In the genomic region with DNA sequence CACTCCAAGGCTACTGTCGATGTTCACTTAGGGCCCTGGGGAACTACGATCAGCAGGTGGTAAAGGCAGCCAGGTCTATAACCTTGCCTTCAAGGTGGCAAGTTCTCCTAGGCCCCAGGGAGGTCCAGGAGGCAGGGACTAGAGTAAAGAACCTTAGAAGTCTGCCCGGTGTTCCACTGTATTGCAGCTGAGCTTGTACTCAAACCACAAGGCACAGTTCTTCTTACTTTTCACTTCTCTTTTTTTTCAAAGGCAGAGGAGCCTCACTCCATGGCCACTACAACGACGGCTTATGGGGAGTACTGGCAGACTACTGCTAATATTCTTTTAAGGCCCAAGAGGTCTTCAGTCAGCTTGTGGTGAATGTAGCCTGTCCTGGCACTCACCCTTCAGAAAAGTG, we compare ENCODE assay signal across 10 cellular contexts.
DNase-seq lines count a peak whose midpoint lies in the region; ATAC-seq lines count a peak whose summit lies in the region.
"Had no signal": no experiment of that assay in that cellular context is flagged by ENCODE, and none has a peak within 500 bp of the region (broad histone marks: within the 10 kb centered on the region; RNA-seq: fewer than 3 reads in every experiment).

No MANE protein-coding gene starts in this region.

- H3K9me3 ChIP-seq in naive thymus-derived CD4-positive, alpha-beta T cell (ENCODE audit: control insufficient read depth in 2 of 3, low read length in 3 of 3): no peaks in the 10 kb centered on the region

- peak; percentile 93 for ATAC-seq in GM19043 (IDR thresholded peaks at IDR 0.05; ENCODE audit: low read depth, unreplicated experiment)
- ATAC-seq in HG02678 (IDR thresholded peaks at IDR 0.05; ENCODE audit: unreplicated experiment): peak; percentile 93
- peak; percentile 65 for ATAC-seq in HG03565 (IDR thresholded peaks at IDR 0.05; ENCODE audit: unreplicated experiment)
- peak; percentile 34 for ATAC-seq in naive thymus-derived CD4-positive, alpha-beta T cell

- no peak overlapping the region for H3K27ac ChIP-seq in naive thymus-derived CD4-positive, alpha-beta T cell (ENCODE audit: low read depth, low read length)

- H3K27ac Mint-ChIP-seq in naive thymus-derived CD4-positive, alpha-beta T cell: no peak overlapping the region
- no peak overlapping the region for H3K27ac Mint-ChIP-seq in T-helper 2 cell treated with Interferon-gamma antibody and Interleukin-4, amounts not matched to agents 5 μg/mL and 100 μg/mL, for 36 hours

- H3K27me3 Mint-ChIP-seq in naive thymus-derived CD4-positive, alpha-beta T cell: no peaks in the 10 kb centered on the region
- no peaks in the 10 kb centered on the region for H3K27me3 Mint-ChIP-seq in T-helper 2 cell treated with Interferon-gamma antibody and Interleukin-4, amounts not matched to agents 5 μg/mL and 100 μg/mL, for 36 hours (ENCODE audit: low read depth)

- H3K27me3 ChIP-seq in naive thymus-derived CD4-positive, alpha-beta T cell (ENCODE audit: control insufficient read depth in 2 of 2, insufficient read depth in 2 of 2, low read length in 2 of 2): no peaks in the 10 kb centered on the region

- POLR2A ChIA-PET in naive thymus-derived CD4-positive, alpha-beta T cell (lab: Charles Lee): no interaction called here

- H3K4me1 ChIP-seq in naive thymus-derived CD4-positive, alpha-beta T cell (ENCODE audit: control insufficient read depth in 2 of 2, insufficient read depth in 2 of 2, low read length in 2 of 2): no peaks in the 10 kb centered on the region

- H3K4me1 Mint-ChIP-seq in naive thymus-derived CD4-positive, alpha-beta T cell: peaks cover 0 to 5% (median 0%) of the 10 kb centered on the region in 7 donors
- peaks cover 2% of the 10 kb centered on the region for H3K4me1 Mint-ChIP-seq in T-helper 2 cell treated with Interferon-gamma antibody and Interleukin-4, amounts not matched to agents 5 μg/mL and 100 μg/mL, for 36 hours (ENCODE audit: low read depth)

- no peak overlapping the region for H3K4me3 ChIP-seq in naive thymus-derived CD4-positive, alpha-beta T cell (ENCODE audit: low read length)

- intact Hi-C loops in naive thymus-derived CD4-positive, alpha-beta T cell (cut with micrococcal nuclease): no loop called here

- CTCF ChIA-PET in naive thymus-derived CD4-positive, alpha-beta T cell (lab: Charles Lee): no interaction called here

- DNase-seq in naive thymus-derived CD4-positive, alpha-beta T cell: no peak
- DNase-seq in HPDE6-E6E7 (ENCODE audit: extremely low spot score) (no peak), HT-29 (ENCODE audit: low spot score) (no peak)
- DNase-seq in stimulated activated CD4-positive, alpha-beta T cell treated with anti-CD3 and anti-CD28 coated beads, Interleukin-4, amount 100 ng/mL, for 4 hours: no peak
- DNase-seq in T-helper 2 cell treated with Interferon-gamma antibody and Interleukin-4, amounts not matched to agents 5 μg/mL and 100 μg/mL, for 36 hours (ENCODE audit: low spot score): no peak
- DNase-seq: activated CD4-positive, alpha-beta T cell treated with anti-CD3 and anti-CD28 coated beads for 4 hours; NCI-H1048 had no signal

- no peak overlapping the region for H3K4me3 Mint-ChIP-seq in naive thymus-derived CD4-positive, alpha-beta T cell
- H3K4me3 Mint-ChIP-seq in T-helper 2 cell treated with Interferon-gamma antibody and Interleukin-4, amounts not matched to agents 5 μg/mL and 100 μg/mL, for 36 hours: no peak overlapping the region

- H3K36me3 Mint-ChIP-seq in naive thymus-derived CD4-positive, alpha-beta T cell: peaks cover 3 to 19% (median 5%) of the 10 kb centered on the region in 5 donors
- peaks cover 9% of the 10 kb centered on the region for H3K36me3 Mint-ChIP-seq in T-helper 2 cell treated with Interferon-gamma antibody and Interleukin-4, amounts not matched to agents 5 μg/mL and 100 μg/mL, for 36 hours (ENCODE audit: low read depth)

- no peaks in the 10 kb centered on the region for H3K36me3 ChIP-seq in naive thymus-derived CD4-positive, alpha-beta T cell (ENCODE audit: control insufficient read depth in 2 of 3, insufficient read depth in 3 of 3, low read length in 3 of 3)

- peaks cover 0 to 34% (median 8%) of the 10 kb centered on the region in 11 donors for H3K9me3 Mint-ChIP-seq in naive thymus-derived CD4-positive, alpha-beta T cell
- peaks cover 38% of the 10 kb centered on the region for H3K9me3 Mint-ChIP-seq in T-helper 2 cell treated with Interferon-gamma antibody and Interleukin-4, amounts not matched to agents 5 μg/mL and 100 μg/mL, for 36 hours

Comparison
In these comparisons a context has a peak if more than half of its experiments do, and no peak if none do; other contexts are left out.
1. ATAC-seq: peak in every context shown above with its lines; median percentile 93 in GM19043; 93 in HG02678; 65 in HG03565; 34 in naive thymus-derived CD4-positive, alpha-beta T cell.